Comparison of ENCODE assay signal across 1 cellular context in the genomic region with DNA sequence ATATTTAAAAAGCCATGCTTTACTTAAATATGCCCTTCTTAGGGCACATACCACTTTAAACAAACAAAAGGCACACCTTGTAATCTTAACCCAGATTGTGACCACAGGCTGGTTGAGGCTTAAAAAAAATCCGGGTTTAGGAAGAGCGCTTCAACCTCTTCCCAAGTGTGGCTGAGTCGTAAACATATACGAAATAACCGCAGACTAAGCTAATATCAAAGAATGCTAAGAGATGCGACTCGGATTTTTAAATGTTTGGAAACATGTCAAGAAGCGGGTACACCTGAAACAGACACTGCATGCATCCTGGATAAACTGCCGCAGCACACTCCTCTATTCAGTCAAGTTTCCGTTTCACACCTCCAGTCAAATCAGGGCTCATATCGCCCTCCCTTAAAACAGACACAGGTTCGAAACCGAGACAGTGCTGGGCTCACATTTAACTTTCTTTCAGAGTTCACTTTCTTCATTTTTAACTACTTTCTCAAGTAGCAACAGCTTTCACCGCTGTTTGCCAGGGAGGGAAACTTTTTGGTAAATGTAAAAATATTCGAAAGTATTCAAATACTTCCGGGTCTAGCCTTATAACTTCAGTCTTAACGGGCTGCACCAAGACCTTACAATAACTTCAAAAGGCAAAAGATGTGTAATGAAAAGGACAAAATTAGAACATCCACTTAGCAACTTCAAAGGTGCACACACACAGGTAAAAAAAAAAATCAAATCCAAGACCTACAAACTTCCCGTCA.
TF ChIP-seq lines count a peak whose summit lies in the region.

No MANE protein-coding gene starts in this region.

TF ChIP-seq in GM12878, 131 proteins besides CTCF, POLR2A, EP300 and RAD21 (continued from another document and continues in another):
- peak; percentile 79 for TF ChIP-seq MXI1 (IDR thresholded peaks at IDR 0.05; ENCODE audit: low read depth, low read length)
- TF ChIP-seq, protein P1, sequence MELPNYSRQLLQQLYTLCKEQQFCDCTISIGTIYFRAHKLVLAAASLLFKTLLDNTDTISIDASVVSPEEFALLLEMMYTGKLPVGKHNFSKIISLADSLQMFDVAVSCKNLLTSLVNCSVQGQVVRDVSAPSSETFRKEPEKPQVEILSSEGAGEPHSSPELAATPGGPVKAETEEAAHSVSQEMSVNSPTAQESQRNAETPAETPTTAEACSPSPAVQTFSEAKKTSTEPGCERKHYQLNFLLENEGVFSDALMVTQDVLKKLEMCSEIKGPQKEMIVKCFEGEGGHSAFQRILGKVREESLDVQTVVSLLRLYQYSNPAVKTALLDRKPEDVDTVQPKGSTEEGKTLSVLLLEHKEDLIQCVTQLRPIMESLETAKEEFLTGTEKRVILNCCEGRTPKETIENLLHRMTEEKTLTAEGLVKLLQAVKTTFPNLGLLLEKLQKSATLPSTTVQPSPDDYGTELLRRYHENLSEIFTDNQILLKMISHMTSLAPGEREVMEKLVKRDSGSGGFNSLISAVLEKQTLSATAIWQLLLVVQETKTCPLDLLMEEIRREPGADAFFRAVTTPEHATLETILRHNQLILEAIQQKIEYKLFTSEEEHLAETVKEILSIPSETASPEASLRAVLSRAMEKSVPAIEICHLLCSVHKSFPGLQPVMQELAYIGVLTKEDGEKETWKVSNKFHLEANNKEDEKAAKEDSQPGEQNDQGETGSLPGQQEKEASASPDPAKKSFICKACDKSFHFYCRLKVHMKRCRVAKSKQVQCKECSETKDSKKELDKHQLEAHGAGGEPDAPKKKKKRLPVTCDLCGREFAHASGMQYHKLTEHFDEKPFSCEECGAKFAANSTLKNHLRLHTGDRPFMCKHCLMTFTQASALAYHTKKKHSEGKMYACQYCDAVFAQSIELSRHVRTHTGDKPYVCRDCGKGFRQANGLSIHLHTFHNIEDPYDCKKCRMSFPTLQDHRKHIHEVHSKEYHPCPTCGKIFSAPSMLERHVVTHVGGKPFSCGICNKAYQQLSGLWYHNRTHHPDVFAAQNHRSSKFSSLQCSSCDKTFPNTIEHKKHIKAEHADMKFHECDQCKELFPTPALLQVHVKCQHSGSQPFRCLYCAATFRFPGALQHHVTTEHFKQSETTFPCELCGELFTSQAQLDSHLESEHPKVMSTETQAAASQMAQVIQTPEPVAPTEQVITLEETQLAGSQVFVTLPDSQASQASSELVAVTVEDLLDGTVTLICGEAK (IDR thresholded peaks at IDR 0.05; ENCODE audit: borderline replicate concordance), result peak; percentile 57; the same call in 1 of the 2 replicates
- no peak for TF ChIP-seq TCF7 (IDR thresholded peaks at IDR 0.05; ENCODE audit: borderline replicate concordance)
- TF ChIP-seq WRNIP1 (IDR thresholded peaks at IDR 0.05; ENCODE audit: borderline replicate concordance, low read depth, low read length), result no peak
- TF ChIP-seq FOXK2 (IDR thresholded peaks at IDR 0.05), result no peak
- TF ChIP-seq, protein P2, sequence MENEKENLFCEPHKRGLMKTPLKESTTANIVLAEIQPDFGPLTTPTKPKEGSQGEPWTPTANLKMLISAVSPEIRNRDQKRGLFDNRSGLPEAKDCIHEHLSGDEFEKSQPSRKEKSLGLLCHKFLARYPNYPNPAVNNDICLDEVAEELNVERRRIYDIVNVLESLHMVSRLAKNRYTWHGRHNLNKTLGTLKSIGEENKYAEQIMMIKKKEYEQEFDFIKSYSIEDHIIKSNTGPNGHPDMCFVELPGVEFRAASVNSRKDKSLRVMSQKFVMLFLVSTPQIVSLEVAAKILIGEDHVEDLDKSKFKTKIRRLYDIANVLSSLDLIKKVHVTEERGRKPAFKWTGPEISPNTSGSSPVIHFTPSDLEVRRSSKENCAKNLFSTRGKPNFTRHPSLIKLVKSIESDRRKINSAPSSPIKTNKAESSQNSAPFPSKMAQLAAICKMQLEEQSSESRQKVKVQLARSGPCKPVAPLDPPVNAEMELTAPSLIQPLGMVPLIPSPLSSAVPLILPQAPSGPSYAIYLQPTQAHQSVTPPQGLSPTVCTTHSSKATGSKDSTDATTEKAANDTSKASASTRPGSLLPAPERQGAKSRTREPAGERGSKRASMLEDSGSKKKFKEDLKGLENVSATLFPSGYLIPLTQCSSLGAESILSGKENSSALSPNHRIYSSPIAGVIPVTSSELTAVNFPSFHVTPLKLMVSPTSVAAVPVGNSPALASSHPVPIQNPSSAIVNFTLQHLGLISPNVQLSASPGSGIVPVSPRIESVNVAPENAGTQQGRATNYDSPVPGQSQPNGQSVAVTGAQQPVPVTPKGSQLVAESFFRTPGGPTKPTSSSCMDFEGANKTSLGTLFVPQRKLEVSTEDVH (IDR thresholded peaks at IDR 0.05; ENCODE audit: low read depth, partially characterized antibody), result no peak
- no peak for TF ChIP-seq SUPT20H (IDR thresholded peaks at IDR 0.05; ENCODE audit: borderline replicate concordance, control insufficient read depth, low read depth, low read length)
- TF ChIP-seq, protein P3, sequence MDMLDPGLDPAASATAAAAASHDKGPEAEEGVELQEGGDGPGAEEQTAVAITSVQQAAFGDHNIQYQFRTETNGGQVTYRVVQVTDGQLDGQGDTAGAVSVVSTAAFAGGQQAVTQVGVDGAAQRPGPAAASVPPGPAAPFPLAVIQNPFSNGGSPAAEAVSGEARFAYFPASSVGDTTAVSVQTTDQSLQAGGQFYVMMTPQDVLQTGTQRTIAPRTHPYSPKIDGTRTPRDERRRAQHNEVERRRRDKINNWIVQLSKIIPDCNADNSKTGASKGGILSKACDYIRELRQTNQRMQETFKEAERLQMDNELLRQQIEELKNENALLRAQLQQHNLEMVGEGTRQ (IDR thresholded peaks at IDR 0.05; ENCODE audit: borderline replicate concordance, low read depth, low read length), result no peak
- TF ChIP-seq, protein P4, sequence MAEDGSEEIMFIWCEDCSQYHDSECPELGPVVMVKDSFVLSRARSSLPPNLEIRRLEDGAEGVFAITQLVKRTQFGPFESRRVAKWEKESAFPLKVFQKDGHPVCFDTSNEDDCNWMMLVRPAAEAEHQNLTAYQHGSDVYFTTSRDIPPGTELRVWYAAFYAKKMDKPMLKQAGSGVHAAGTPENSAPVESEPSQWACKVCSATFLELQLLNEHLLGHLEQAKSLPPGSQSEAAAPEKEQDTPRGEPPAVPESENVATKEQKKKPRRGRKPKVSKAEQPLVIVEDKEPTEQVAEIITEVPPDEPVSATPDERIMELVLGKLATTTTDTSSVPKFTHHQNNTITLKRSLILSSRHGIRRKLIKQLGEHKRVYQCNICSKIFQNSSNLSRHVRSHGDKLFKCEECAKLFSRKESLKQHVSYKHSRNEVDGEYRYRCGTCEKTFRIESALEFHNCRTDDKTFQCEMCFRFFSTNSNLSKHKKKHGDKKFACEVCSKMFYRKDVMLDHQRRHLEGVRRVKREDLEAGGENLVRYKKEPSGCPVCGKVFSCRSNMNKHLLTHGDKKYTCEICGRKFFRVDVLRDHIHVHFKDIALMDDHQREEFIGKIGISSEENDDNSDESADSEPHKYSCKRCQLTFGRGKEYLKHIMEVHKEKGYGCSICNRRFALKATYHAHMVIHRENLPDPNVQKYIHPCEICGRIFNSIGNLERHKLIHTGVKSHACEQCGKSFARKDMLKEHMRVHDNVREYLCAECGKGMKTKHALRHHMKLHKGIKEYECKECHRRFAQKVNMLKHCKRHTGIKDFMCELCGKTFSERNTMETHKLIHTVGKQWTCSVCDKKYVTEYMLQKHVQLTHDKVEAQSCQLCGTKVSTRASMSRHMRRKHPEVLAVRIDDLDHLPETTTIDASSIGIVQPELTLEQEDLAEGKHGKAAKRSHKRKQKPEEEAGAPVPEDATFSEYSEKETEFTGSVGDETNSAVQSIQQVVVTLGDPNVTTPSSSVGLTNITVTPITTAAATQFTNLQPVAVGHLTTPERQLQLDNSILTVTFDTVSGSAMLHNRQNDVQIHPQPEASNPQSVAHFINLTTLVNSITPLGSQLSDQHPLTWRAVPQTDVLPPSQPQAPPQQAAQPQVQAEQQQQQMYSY (CRISPR knock-in tag; IDR thresholded peaks at IDR 0.05), result no peak
- TF ChIP-seq, protein P5, sequence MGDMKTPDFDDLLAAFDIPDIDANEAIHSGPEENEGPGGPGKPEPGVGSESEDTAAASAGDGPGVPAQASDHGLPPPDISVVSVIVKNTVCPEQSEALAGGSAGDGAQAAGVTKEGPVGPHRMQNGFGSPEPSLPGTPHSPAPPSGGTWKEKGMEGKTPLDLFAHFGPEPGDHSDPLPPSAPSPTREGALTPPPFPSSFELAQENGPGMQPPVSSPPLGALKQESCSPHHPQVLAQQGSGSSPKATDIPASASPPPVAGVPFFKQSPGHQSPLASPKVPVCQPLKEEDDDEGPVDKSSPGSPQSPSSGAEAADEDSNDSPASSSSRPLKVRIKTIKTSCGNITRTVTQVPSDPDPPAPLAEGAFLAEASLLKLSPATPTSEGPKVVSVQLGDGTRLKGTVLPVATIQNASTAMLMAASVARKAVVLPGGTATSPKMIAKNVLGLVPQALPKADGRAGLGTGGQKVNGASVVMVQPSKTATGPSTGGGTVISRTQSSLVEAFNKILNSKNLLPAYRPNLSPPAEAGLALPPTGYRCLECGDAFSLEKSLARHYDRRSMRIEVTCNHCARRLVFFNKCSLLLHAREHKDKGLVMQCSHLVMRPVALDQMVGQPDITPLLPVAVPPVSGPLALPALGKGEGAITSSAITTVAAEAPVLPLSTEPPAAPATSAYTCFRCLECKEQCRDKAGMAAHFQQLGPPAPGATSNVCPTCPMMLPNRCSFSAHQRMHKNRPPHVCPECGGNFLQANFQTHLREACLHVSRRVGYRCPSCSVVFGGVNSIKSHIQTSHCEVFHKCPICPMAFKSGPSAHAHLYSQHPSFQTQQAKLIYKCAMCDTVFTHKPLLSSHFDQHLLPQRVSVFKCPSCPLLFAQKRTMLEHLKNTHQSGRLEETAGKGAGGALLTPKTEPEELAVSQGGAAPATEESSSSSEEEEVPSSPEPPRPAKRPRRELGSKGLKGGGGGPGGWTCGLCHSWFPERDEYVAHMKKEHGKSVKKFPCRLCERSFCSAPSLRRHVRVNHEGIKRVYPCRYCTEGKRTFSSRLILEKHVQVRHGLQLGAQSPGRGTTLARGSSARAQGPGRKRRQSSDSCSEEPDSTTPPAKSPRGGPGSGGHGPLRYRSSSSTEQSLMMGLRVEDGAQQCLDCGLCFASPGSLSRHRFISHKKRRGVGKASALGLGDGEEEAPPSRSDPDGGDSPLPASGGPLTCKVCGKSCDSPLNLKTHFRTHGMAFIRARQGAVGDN (IDR thresholded peaks at IDR 0.05), result 0 out of 2 replicates have a peak, but pooled peaks have one; percentile 32
- no peak for TF ChIP-seq NFYA (IDR thresholded peaks at IDR 0.05; ENCODE audit: borderline replicate concordance, low read depth, low read length)
- peak; percentile 76 for TF ChIP-seq RUNX3 (IDR thresholded peaks at IDR 0.05; ENCODE audit: low read length)
- TF ChIP-seq, protein P6, sequence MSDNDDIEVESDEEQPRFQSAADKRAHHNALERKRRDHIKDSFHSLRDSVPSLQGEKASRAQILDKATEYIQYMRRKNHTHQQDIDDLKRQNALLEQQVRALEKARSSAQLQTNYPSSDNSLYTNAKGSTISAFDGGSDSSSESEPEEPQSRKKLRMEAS (IDR thresholded peaks at IDR 0.05; ENCODE audit: low read depth, low read length), result no peak
- TF ChIP-seq, protein P7, sequence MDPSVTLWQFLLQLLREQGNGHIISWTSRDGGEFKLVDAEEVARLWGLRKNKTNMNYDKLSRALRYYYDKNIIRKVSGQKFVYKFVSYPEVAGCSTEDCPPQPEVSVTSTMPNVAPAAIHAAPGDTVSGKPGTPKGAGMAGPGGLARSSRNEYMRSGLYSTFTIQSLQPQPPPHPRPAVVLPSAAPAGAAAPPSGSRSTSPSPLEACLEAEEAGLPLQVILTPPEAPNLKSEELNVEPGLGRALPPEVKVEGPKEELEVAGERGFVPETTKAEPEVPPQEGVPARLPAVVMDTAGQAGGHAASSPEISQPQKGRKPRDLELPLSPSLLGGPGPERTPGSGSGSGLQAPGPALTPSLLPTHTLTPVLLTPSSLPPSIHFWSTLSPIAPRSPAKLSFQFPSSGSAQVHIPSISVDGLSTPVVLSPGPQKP (IDR thresholded peaks at IDR 0.05; ENCODE audit: low read depth, low read length), result no peak
- TF ChIP-seq YBX1 (IDR thresholded peaks at IDR 0.05), result no peak
- TF ChIP-seq, protein P8, sequence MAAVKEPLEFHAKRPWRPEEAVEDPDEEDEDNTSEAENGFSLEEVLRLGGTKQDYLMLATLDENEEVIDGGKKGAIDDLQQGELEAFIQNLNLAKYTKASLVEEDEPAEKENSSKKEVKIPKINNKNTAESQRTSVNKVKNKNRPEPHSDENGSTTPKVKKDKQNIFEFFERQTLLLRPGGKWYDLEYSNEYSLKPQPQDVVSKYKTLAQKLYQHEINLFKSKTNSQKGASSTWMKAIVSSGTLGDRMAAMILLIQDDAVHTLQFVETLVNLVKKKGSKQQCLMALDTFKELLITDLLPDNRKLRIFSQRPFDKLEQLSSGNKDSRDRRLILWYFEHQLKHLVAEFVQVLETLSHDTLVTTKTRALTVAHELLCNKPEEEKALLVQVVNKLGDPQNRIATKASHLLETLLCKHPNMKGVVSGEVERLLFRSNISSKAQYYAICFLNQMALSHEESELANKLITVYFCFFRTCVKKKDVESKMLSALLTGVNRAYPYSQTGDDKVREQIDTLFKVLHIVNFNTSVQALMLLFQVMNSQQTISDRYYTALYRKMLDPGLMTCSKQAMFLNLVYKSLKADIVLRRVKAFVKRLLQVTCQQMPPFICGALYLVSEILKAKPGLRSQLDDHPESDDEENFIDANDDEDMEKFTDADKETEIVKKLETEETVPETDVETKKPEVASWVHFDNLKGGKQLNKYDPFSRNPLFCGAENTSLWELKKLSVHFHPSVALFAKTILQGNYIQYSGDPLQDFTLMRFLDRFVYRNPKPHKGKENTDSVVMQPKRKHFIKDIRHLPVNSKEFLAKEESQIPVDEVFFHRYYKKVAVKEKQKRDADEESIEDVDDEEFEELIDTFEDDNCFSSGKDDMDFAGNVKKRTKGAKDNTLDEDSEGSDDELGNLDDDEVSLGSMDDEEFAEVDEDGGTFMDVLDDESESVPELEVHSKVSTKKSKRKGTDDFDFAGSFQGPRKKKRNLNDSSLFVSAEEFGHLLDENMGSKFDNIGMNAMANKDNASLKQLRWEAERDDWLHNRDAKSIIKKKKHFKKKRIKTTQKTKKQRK (IDR thresholded peaks at IDR 0.05; ENCODE audit: low read depth, low read length), result no peak
- TF ChIP-seq, protein P9, sequence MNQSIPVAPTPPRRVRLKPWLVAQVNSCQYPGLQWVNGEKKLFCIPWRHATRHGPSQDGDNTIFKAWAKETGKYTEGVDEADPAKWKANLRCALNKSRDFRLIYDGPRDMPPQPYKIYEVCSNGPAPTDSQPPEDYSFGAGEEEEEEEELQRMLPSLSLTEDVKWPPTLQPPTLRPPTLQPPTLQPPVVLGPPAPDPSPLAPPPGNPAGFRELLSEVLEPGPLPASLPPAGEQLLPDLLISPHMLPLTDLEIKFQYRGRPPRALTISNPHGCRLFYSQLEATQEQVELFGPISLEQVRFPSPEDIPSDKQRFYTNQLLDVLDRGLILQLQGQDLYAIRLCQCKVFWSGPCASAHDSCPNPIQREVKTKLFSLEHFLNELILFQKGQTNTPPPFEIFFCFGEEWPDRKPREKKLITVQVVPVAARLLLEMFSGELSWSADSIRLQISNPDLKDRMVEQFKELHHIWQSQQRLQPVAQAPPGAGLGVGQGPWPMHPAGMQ (IDR thresholded peaks at IDR 0.05; ENCODE audit: borderline replicate concordance), result no peak
- TF ChIP-seq SMAD5 (IDR thresholded peaks at IDR 0.05; ENCODE audit: low read depth), result peak; percentile 61; the same call in 1 of the 2 replicates
- peak; percentile 44; the same call in 1 of the 2 replicates for TF ChIP-seq GATAD2B (conservative IDR thresholded peaks at IDR 0.05; ENCODE audit: low read depth)
- TF ChIP-seq, protein P10, sequence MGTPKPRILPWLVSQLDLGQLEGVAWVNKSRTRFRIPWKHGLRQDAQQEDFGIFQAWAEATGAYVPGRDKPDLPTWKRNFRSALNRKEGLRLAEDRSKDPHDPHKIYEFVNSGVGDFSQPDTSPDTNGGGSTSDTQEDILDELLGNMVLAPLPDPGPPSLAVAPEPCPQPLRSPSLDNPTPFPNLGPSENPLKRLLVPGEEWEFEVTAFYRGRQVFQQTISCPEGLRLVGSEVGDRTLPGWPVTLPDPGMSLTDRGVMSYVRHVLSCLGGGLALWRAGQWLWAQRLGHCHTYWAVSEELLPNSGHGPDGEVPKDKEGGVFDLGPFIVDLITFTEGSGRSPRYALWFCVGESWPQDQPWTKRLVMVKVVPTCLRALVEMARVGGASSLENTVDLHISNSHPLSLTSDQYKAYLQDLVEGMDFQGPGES (IDR thresholded peaks at IDR 0.05), result no peak
- no peak for TF ChIP-seq RELA (IDR thresholded peaks at IDR 0.05; ENCODE audit: borderline replicate concordance, partially characterized antibody)
- TF ChIP-seq CREM (IDR thresholded peaks at IDR 0.05; ENCODE audit: low read depth), result no peak; the same call in 1 of the 2 replicates
